ENCODE assay signal across 17 cellular contexts in genomic region chrX:1902901-1903379, GRCh38.
DNase-seq lines count a peak whose midpoint lies in the region; ATAC-seq, FAIRE-seq and TF ChIP-seq lines count a peak whose summit lies in the region.
"Had no signal": no experiment of that assay in that cellular context is flagged by ENCODE, and none has a peak within 500 bp of the region (broad histone marks: within the 10 kb centered on the region; RNA-seq: fewer than 3 reads in every experiment).

No MANE protein-coding gene starts in this region.

- no peaks in the 10 kb centered on the region for H3K27me3 Mint-ChIP-seq in activated CD8-positive, alpha-beta memory T cell treated with anti-CD3 and anti-CD28 coated beads, Interleukin-2, amount 10 ng/mL, durations not matched to agents 7 days and 5 days

- no peak for FAIRE-seq in GM12891 (lab: Jason Lieb, UNC)
- FAIRE-seq: A204.1, H54 had no signal

- H3K36me3 Mint-ChIP-seq in activated CD8-positive, alpha-beta memory T cell treated with anti-CD3 and anti-CD28 coated beads, Interleukin-2, amount 10 ng/mL, durations not matched to agents 7 days and 5 days: no peaks in the 10 kb centered on the region
- H3K36me3 Mint-ChIP-seq: CD8-positive, alpha-beta T cell had no signal

- H3K9me3 Mint-ChIP-seq in activated CD8-positive, alpha-beta memory T cell treated with anti-CD3 and anti-CD28 coated beads, Interleukin-2, amount 10 ng/mL, durations not matched to agents 7 days and 5 days (ENCODE audit: low read depth): no peaks in the 10 kb centered on the region

- no peak for TF ChIP-seq POLR2A in GM12891 (IDR thresholded peaks at IDR 0.05; ENCODE audit: low read depth, low read length)

- DNase-seq in SHP77 treated with DMSO at 0.1 percent for 48 hours (lab: John Stamatoyannopoulos, UW) (peak; percentile 3), SHP77 (lab: John Stamatoyannopoulos, UW) (no peak), NCI-H524 (lab: John Stamatoyannopoulos, UW) (peak; percentile 41 to 78), GM12891 (ENCODE audit: insufficient read length, low spot score) (no peak)
- DNase-seq in activated CD8-positive, alpha-beta memory T cell treated with anti-CD3 and anti-CD28 coated beads, Interleukin-2, amount 10 ng/mL, durations not matched to agents 7 days and 5 days: no peak
- DNase-seq: CD8-positive, alpha-beta T cell; IMR-90; NCI-H1436; NCI-H2029 treated with DMSO at 0.1 percent for 48 hours; NCI-H510A; NK-92 treated with Interleukin-12 subunit alpha and Interleukin-12 subunit beta, amount 100 ng/mL, for 24 hours; SIG-M5 had no signal

- H3K4me1 Mint-ChIP-seq in activated CD8-positive, alpha-beta memory T cell treated with anti-CD3 and anti-CD28 coated beads, Interleukin-2, amount 10 ng/mL, durations not matched to agents 7 days and 5 days: no peaks in the 10 kb centered on the region

- H3K27ac Mint-ChIP-seq in activated CD8-positive, alpha-beta memory T cell treated with anti-CD3 and anti-CD28 coated beads, Interleukin-2, amount 10 ng/mL, durations not matched to agents 7 days and 5 days: no peak overlapping the region
- H3K27ac Mint-ChIP-seq: CD8-positive, alpha-beta T cell; HFFc6 had no signal

- no peak overlapping the region for H3K4me3 Mint-ChIP-seq in activated CD8-positive, alpha-beta memory T cell treated with anti-CD3 and anti-CD28 coated beads, Interleukin-2, amount 10 ng/mL, durations not matched to agents 7 days and 5 days
- H3K4me3 Mint-ChIP-seq: CD8-positive, alpha-beta T cell; HFFc6 had no signal

- CTCF ChIA-PET in activated CD8-positive, alpha-beta memory T cell treated with anti-CD3 and anti-CD28 coated beads, Interleukin-2, amount 10 ng/mL, durations not matched to agents 7 days and 5 days (lab: Charles Lee): no interaction called here

- ATAC-seq in SK-N-SH treated with all-trans-retinoic acid at 6 μM for 48 hours (peak; percentile 72), HG03565 (IDR thresholded peaks at IDR 0.05; ENCODE audit: unreplicated experiment) (no peak)
- no peak for ATAC-seq in activated CD8-positive, alpha-beta memory T cell treated with anti-CD3 and anti-CD28 coated beads, Interleukin-2, amount 10 ng/mL, durations not matched to agents 7 days and 5 days
- ATAC-seq: CD8-positive, alpha-beta T cell had no signal

TF ChIP-seq in SK-N-SH treated with all-trans-retinoic acid at 6 μM for 48 hours, 23 proteins besides CTCF, POLR2A, EP300 and RAD21:
- TF ChIP-seq CSDC2 (CRISPR knock-in tag; IDR thresholded peaks at IDR 0.05): no peak
- no peak for TF ChIP-seq BACH2 (CRISPR knock-in tag; IDR thresholded peaks at IDR 0.05; ENCODE audit: borderline replicate concordance)
- TF ChIP-seq ZC3H10 (CRISPR knock-in tag; IDR thresholded peaks at IDR 0.05): no peak
- no peak for TF ChIP-seq POU6F1 (CRISPR knock-in tag; IDR thresholded peaks at IDR 0.05; ENCODE audit: borderline replicate concordance, low read depth)
- no peak for TF ChIP-seq TCF4 (CRISPR knock-in tag; IDR thresholded peaks at IDR 0.05; ENCODE audit: borderline replicate concordance)
- TF ChIP-seq TOX (CRISPR knock-in tag; IDR thresholded peaks at IDR 0.05; ENCODE audit: borderline replicate concordance): no peak
- no peak for TF ChIP-seq TSHZ2 (CRISPR knock-in tag; IDR thresholded peaks at IDR 0.05)
- TF ChIP-seq OSR1 (CRISPR knock-in tag; IDR thresholded peaks at IDR 0.05): no peak
- TF ChIP-seq GLIS3 (CRISPR knock-in tag; IDR thresholded peaks at IDR 0.05): no peak

TF ChIP-seq in GM12891, 5 proteins besides CTCF, POLR2A, EP300 and RAD21:
- TF ChIP-seq TAF1 (IDR thresholded peaks at IDR 0.05; ENCODE audit: low read depth, low read length) (no peak), PAX5 (IDR thresholded peaks at IDR 0.05; ENCODE audit: insufficient read depth, low read length, severe bottlenecking) (no peak), POU2F2 (IDR thresholded peaks at IDR 0.05; ENCODE audit: low read depth, low read length) (no peak), POLR2AphosphoS5 (IDR thresholded peaks at IDR 0.05; ENCODE audit: low read depth, low read length) (no peak), SPI1 (IDR thresholded peaks at IDR 0.05; ENCODE audit: low read depth, low read length) (no peak)

Comparison
In these comparisons a context has a peak if more than half of its experiments do, and no peak if none do; other contexts are left out.
1. DNase-seq: peak in SHP77 treated with DMSO at 0.1 percent for 48 hours (single experiment) and NCI-H524 (2 of 2); none in SHP77 (0 of 2), GM12891 (single experiment) and activated CD8-positive, alpha-beta memory T cell treated with anti-CD3 and anti-CD28 coated beads, Interleukin-2, amount 10 ng/mL, durations not matched to agents 7 days and 5 days (single experiment).